In genomic region chr12:62227091-62227490, GRCh38 we compare ENCODE assay signal across 22 cellular contexts. TPM values are rescaled to one million over a fixed set of nuclear protein-coding genes. Genes with fewer than 3 reads are reported as not detected.
DNase-seq lines count a peak whose midpoint lies in the region; ATAC-seq, FAIRE-seq and TF ChIP-seq lines count a peak whose summit lies in the region.
"Had no signal": no experiment of that assay in that cellular context is flagged by ENCODE, and none has a peak within 500 bp of the region (broad histone marks: within the 10 kb centered on the region; RNA-seq: fewer than 3 reads in every experiment).

No MANE protein-coding gene starts in this region.

- CTCF ChIA-PET in K562 (lab: Yijun Ruan, JAX; ENCODE audit: low intra/inter-chr PET ratio), result no interaction called here

- H3K27ac ChIP-seq in CD4-positive, CD25-positive, alpha-beta regulatory T cell (ENCODE audit: insufficient read depth, low read length, poor library complexity, severe bottlenecking), result no peak overlapping the region
- H3K27ac ChIP-seq in K562 (ENCODE audit: extremely low read depth, low read depth, low read length), result peak overlapping the region; percentile 45; the same call in 1 of the 3 replicates
- H3K27ac ChIP-seq: BLaER1 had no signal

- H3K4me3 Mint-ChIP-seq in CD4-positive, CD25-positive, alpha-beta regulatory T cell, result no peak overlapping the region
- no peak overlapping the region for H3K4me3 Mint-ChIP-seq in neural crest cell
- H3K4me3 Mint-ChIP-seq: CD14-positive monocyte; CD4-positive, alpha-beta T cell; CD8-positive, alpha-beta T cell had no signal

- no TSS peak for BruUV-seq in K562 (replicated peaks; lab: Mats Ljungman, UMichigan)

- H3K4me2 ChIP-seq in K562 (ENCODE audit: insufficient read depth, low read length), result no peak overlapping the region
- H3K4me2 ChIP-seq: BLaER1 had no signal

- no peaks in the 10 kb centered on the region for H3K9me3 ChIP-seq in CD4-positive, CD25-positive, alpha-beta regulatory T cell (ENCODE audit: control insufficient read depth in 2 of 2, low read length in 2 of 2)
- no peaks in the 10 kb centered on the region for H3K9me3 ChIP-seq in K562 (replicated peaks; ENCODE audit: control insufficient read depth, insufficient read depth, low read depth, low read length)
- H3K9me3 ChIP-seq: BE2C, BLaER1, Caco-2 had no signal

- H3K4me1 ChIP-seq in CD4-positive, CD25-positive, alpha-beta regulatory T cell (ENCODE audit: control insufficient read depth, insufficient read depth, low read length, poor library complexity, severe bottlenecking), result no peaks in the 10 kb centered on the region
- H3K4me1 ChIP-seq in K562 (replicated peaks in 1 of 2; ENCODE audit: control insufficient read depth in 2 of 2, insufficient read depth in 2 of 2, low read length in 2 of 2), result peaks cover 2 to 11% of the 10 kb centered on the region in 2 experiments; a peak in 4 of 5 replicates
- H3K4me1 ChIP-seq: BE2C, BLaER1, Caco-2 had no signal

- no peaks in the 10 kb centered on the region for H3K27me3 Mint-ChIP-seq in CD4-positive, CD25-positive, alpha-beta regulatory T cell
- H3K27me3 Mint-ChIP-seq in neural crest cell (ENCODE audit: low read depth), result no peaks in the 10 kb centered on the region
- H3K27me3 Mint-ChIP-seq: CD4-positive, alpha-beta T cell had no signal

- H3K79me2 ChIP-seq in K562 (ENCODE audit: control insufficient read depth, insufficient read depth, low read length), result no peaks in the 10 kb centered on the region

- peaks cover 9% of the 10 kb centered on the region for H3K36me3 Mint-ChIP-seq in CD4-positive, CD25-positive, alpha-beta regulatory T cell
- no peaks in the 10 kb centered on the region for H3K36me3 Mint-ChIP-seq in neural crest cell (ENCODE audit: low read depth)
- H3K36me3 Mint-ChIP-seq: CD8-positive, alpha-beta T cell had no signal

- in situ Hi-C loops in K562 (cut with MboI), result no loop called here

- H3K9me1 ChIP-seq in K562 (ENCODE audit: control insufficient read depth, insufficient read depth, low read length), result no peaks in the 10 kb centered on the region

- POLR2A ChIA-PET in K562 (lab: Yijun Ruan, JAX), result no interaction called here

- no peaks in the 10 kb centered on the region for H4K20me1 ChIP-seq in K562 (replicated peaks; ENCODE audit: control insufficient read depth, insufficient read depth, low read length)
- H4K20me1 ChIP-seq: BLaER1 had no signal

- TF ChIP-seq POLR2A in K562 (conservative IDR thresholded peaks at IDR 0.05), result no peak

- FAIRE-seq in K562 (lab: Jason Lieb, UNC), result no peak
- FAIRE-seq: A204.1, D721Med, G401.6, GM12891 had no signal

- H3K4me1 Mint-ChIP-seq in CD4-positive, CD25-positive, alpha-beta regulatory T cell, result peaks cover 0 to 7% (median 2%) of the 10 kb centered on the region in 4 donors
- no peaks in the 10 kb centered on the region for H3K4me1 Mint-ChIP-seq in neural crest cell

- H3K4me3 ChIP-seq in CD4-positive, CD25-positive, alpha-beta regulatory T cell (ENCODE audit: low read depth, low read length), result no peak overlapping the region
- no peak overlapping the region for H3K4me3 ChIP-seq in K562
- H3K4me3 ChIP-seq: BLaER1 had no signal

- no peak for DNase-seq in CD4-positive, CD25-positive, alpha-beta regulatory T cell
- no peak for DNase-seq in K562 (ENCODE audit: extremely low read depth in 1 of 4, low spot score in 3 of 4)
- no peak for DNase-seq in neural crest cell (ENCODE audit: low read depth, low spot score)
- no peak for DNase-seq in NK-92 treated with Interleukin-12 subunit alpha and Interleukin-12 subunit beta, amount 100 ng/mL, for 24 hours (lab: John Stamatoyannopoulos, UW)
- DNase-seq: 8988T; ACHN; BE2C; C1 segment of cervical spinal cord; Caco-2; Calu3; CD4-positive, alpha-beta T cell; CD8-positive, alpha-beta T cell; DMS79 treated with DMSO at 0.1 percent for 48 hours; GF-D8 had no signal

- ATAC-seq in CD4-positive, CD25-positive, alpha-beta regulatory T cell (ENCODE audit: low read depth in 2 of 2), result no peak
- ATAC-seq in K562 (peak; percentile 52), GM18520 (IDR thresholded peaks at IDR 0.05; ENCODE audit: unreplicated experiment) (no peak), HG03521 (IDR thresholded peaks at IDR 0.05; ENCODE audit: unreplicated experiment) (no peak)
- ATAC-seq: CD8-positive, alpha-beta T cell had no signal

- intact Hi-C loops in K562 (cut with micrococcal nuclease), result no loop called here

- H3K9me3 Mint-ChIP-seq in CD4-positive, CD25-positive, alpha-beta regulatory T cell, result peaks cover 0 to 6% (median 4%) of the 10 kb centered on the region in 7 donors
- no peaks in the 10 kb centered on the region for H3K9me3 Mint-ChIP-seq in neural crest cell
- H3K9me3 Mint-ChIP-seq: CD8-positive, alpha-beta T cell had no signal

- 10% methylated on average over 2 of the region's 2 CpGs for WGBS in K562 (ENCODE audit: insufficient coverage, low coverage, missing lambda C conversion rate)

- no peaks in the 10 kb centered on the region for H3K36me3 ChIP-seq in CD4-positive, CD25-positive, alpha-beta regulatory T cell (ENCODE audit: control insufficient read depth, insufficient read depth, low read length)
- no peaks in the 10 kb centered on the region for H3K36me3 ChIP-seq in K562 (ENCODE audit: control insufficient read depth, insufficient read depth, low read length)
- H3K36me3 ChIP-seq: BE2C, BLaER1 had no signal

- TF ChIP-seq CTCF in K562 (IDR thresholded peaks at IDR 0.05 in 2 of 3, conservative IDR thresholded peaks at IDR 0.05 in 1 of 3; ENCODE audit: insufficient read depth in 2 of 3, low read depth in 1 of 3, low read length in 3 of 3) (no peak), neural crest cell (conservative IDR thresholded peaks at IDR 0.05) (no peak)

- H3K9ac ChIP-seq in K562 (ENCODE audit: insufficient read depth in 1 of 2, low read depth in 2 of 2, low read length in 2 of 2), result no peak overlapping the region
- H3K9ac ChIP-seq: BLaER1 had no signal

- no peak for TF ChIP-seq RAD21 in K562 (CRISPR knock-in tag; conservative IDR thresholded peaks at IDR 0.05 in 1 of 2, IDR thresholded peaks at IDR 0.05 in 1 of 2)

- H3K27me3 ChIP-seq in CD4-positive, CD25-positive, alpha-beta regulatory T cell (ENCODE audit: control insufficient read depth, insufficient read depth, low read length), result no peaks in the 10 kb centered on the region
- H3K27me3 ChIP-seq in K562 (ENCODE audit: control insufficient read depth in 2 of 2, insufficient read depth in 2 of 2, low read length in 2 of 2), result no peaks in the 10 kb centered on the region
- H3K27me3 ChIP-seq: BE2C, BLaER1 had no signal

- peak overlapping the region; percentile 64 for H2AFZ ChIP-seq in K562 (ENCODE audit: low read depth, low read length)

- H3K27ac Mint-ChIP-seq in CD4-positive, CD25-positive, alpha-beta regulatory T cell, result peak overlapping the region in 2 of 3 donors; percentile 18 to 47
- peak overlapping the region; percentile 20 for H3K27ac Mint-ChIP-seq in neural crest cell (ENCODE audit: unreplicated experiment)
- H3K27ac Mint-ChIP-seq: CD14-positive monocyte; CD4-positive, alpha-beta T cell; CD8-positive, alpha-beta T cell had no signal

- TF ChIP-seq EP300 in K562 (IDR thresholded peaks at IDR 0.05; ENCODE audit: low read length), result no peak

TF ChIP-seq in K562, 482 proteins besides CTCF, POLR2A, EP300 and RAD21 (continues in another document):
- TF ChIP-seq ZNF134 (CRISPR knock-in tag; conservative IDR thresholded peaks at IDR 0.05), result no peak
- TF ChIP-seq TCFL5 (CRISPR knock-in tag; conservative IDR thresholded peaks at IDR 0.05), result no peak
- no peak for TF ChIP-seq GTF2F1 (IDR thresholded peaks at IDR 0.05; ENCODE audit: low read depth, low read length)
- TF ChIP-seq E2F3 (CRISPR knock-in tag; IDR thresholded peaks at IDR 0.05), result no peak
- TF ChIP-seq BRF2 (IDR thresholded peaks at IDR 0.05; ENCODE audit: borderline replicate concordance, insufficient read depth, insufficient read length), result no peak
- TF ChIP-seq E2F6 (IDR thresholded peaks at IDR 0.05; ENCODE audit: borderline replicate concordance in 1 of 2, extremely low read depth in 1 of 2, insufficient read depth in 1 of 2, insufficient read length in 1 of 2, low read depth in 1 of 2, low read length in 1 of 2, poor library complexity in 1 of 2, severe bottlenecking in 1 of 2), result no peak
- TF ChIP-seq KLF1 (tag; IDR thresholded peaks at IDR 0.05), result no peak

RNA-seq across cellular contexts. Expression of gene USP15, which starts 33.1 kb away (rescaled TPM):
- 417 TPM for total RNA-seq in CD4-positive, CD25-positive, alpha-beta regulatory T cell
- 100 to 1,000 TPM; 183 to 214 (median 201) TPM for polyA plus RNA-seq in CD4-positive, CD25-positive, alpha-beta regulatory T cell
- total RNA-seq in K562 (2011; cell fraction: chromatin; rRNA removed; ENCODE audit: low replicate concordance), result 187 and 674 TPM in 2 replicates
- 113 and 135 TPM in 2 replicates for total RNA-seq in K562 (2011; cell fraction: nucleolus; rRNA removed)
- total RNA-seq in K562 (2011; cell fraction: nucleoplasm; rRNA removed), result 225 and 292 TPM in 2 replicates
- total RNA-seq in K562 (2014; rRNA removed) (131 and 140 TPM in 2 replicates), K562 (2014; rRNA removed; fragmentation: Illumina TruSeq; extraction: Trizol) (272 and 284 TPM in 2 replicates), K562 (2015; rRNA removed; fragmentation: Illumina TruSeq; extraction: Trizol) (155 and 174 TPM in 2 replicates), K562 (2021) (184 and 189 TPM in 2 replicates), neural crest cell (37.5 and 39.6 TPM in 2 replicates)
- polyA plus RNA-seq in K562 (2011; rRNA removed) (175 and 204 TPM in 2 replicates), K562 (2014; fragmentation: Illumina TruSeq; extraction: Trizol) (152 and 177 TPM in 2 replicates), K562 (2014; fragmentation: Nextera tagmentation; extraction: Ambion mirVana) (100 to 1,000 TPM; 182 to 253 TPM), K562 (2014; rRNA removed) (123 and 140 TPM in 2 replicates)
- 29.1 and 75.2 TPM in 2 replicates for polyA plus RNA-seq in K562 (2011; cell fraction: cytosol; rRNA removed)
- polyA plus RNA-seq in K562 (2011; cell fraction: nucleus; rRNA removed), result 218 and 401 TPM in 2 replicates
- polyA plus RNA-seq in K562 (2012), result 92.9 and 182 TPM in 2 replicates
- polyA minus RNA-seq in K562 (2011; rRNA and poly(A)+ RNA removed), result 720 and 762 TPM in 2 replicates
- polyA minus RNA-seq in K562 (2011; cell fraction: cytosol; rRNA and poly(A)+ RNA removed), result 52.1 and 62.0 TPM in 2 replicates
- 408 and 684 TPM in 2 replicates for polyA minus RNA-seq in K562 (2011; cell fraction: nucleus; rRNA and poly(A)+ RNA removed)
